Comparison of ENCODE assay signal across 22 cellular contexts in the genomic region with DNA sequence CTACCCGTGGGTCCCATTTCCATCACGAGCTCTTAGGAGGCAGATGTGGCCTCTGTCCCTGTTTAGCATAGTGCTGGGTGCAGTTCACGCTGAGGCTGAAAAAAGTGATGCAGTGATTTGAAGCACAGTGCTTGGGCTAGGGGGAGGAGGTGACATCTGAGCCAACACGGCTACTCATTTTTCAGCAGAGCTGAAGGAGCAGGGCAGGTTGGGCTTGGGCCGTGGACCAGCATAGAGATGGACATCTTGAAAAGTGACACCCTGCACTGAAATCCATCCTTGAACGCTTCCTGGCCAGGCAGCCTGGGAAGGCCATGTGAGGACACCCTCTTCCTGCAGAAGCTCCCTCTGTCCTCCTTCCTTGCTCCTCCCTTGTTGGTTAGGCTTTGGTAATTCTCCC.
"Had no signal": no experiment of that assay in that cellular context is flagged by ENCODE, and none has a peak within 500 bp of the region (broad histone marks: within the 10 kb centered on the region; RNA-seq: fewer than 3 reads in every experiment).

No MANE protein-coding gene starts in this region.

- H3K36me3 ChIP-seq: brain microvascular endothelial cell had no signal

- H3K27me3 ChIP-seq: brain microvascular endothelial cell had no signal

- H3K27ac ChIP-seq: brain microvascular endothelial cell had no signal

- DNase-seq: activated B cell treated with CpG ODN at 0.5 μM for 24 hours; activated CD4-positive, alpha-beta memory T cell treated with anti-CD3 and anti-CD28 coated beads, Interleukin-2, amount 10 ng/mL, durations not matched to agents 7 days and 5 days; activated CD4-positive, alpha-beta T cell treated with anti-CD3 and anti-CD28 coated beads for 1 hour; activated CD4-positive, alpha-beta T cell treated with anti-CD3 and anti-CD28 coated beads, Interleukin-2, amount 10 ng/mL, durations not matched to agents 7 days and 5 days; activated CD8-positive, alpha-beta memory T cell treated with anti-CD3 and anti-CD28 coated beads, Interleukin-2, amount 50 U/mL, for 4 hours; activated gamma-delta T cell treated with Interleukin-2 at 50 U/mL for 16 hours; activated naive CD4-positive, alpha-beta T cell treated with anti-CD3 and anti-CD28 coated beads, Interleukin-2, amount 10 ng/mL, durations not matched to agents 7 days and 5 days; activated naive CD8-positive, alpha-beta T cell treated with anti-CD3 and anti-CD28 coated beads for 36 hours; activated T-cell treated with anti-CD3 and anti-CD28 coated beads, Interleukin-2, amount 50 U/mL, for 72 hours; brain microvascular endothelial cell; Kasumi-1; NCI-H1048; NCI-H1930; NCI-H2171; NCI-H2227 treated with DMSO at 0.1 percent for 48 hours; NCI-H446 treated with DMSO at 0.1 percent for 48 hours; NCI-H524 treated with DMSO at 0.1 percent for 48 hours; NCI-H748 treated with DMSO at 0.1 percent for 48 hours; SIG-M5; T-helper 17 cell; T-helper 9 cell had no signal

- H3K4me3 ChIP-seq: K562 had no signal

- ATAC-seq: activated T-cell treated with anti-CD3 and anti-CD28 coated beads, Interleukin-2, amount 50 U/mL, for 72 hours; K562; T-helper 17 cell had no signal
